In the genomic region with DNA sequence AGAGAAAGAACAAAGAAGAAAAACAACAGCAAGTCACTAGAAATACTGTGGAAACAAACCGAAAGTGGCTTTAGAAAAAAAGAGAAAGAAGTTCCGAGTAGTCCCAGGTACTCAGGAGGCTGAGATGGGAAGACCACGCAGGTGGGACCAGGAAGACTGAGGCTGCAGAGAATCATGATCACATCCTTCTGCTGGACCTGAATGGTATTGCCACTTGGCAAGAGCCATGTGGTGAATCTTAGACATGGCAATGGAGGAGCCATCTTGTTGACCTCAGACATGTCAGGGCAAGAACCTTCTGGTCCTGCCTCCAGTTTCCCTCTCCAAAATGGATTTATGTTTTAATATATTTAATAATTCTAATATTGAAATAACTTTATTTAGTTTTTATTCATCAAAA, we compare ENCODE assay signal across 20 cellular contexts. TPM values are rescaled to one million over a fixed set of nuclear protein-coding genes. Genes with fewer than 3 reads are reported as not detected.
DNase-seq lines count a peak whose midpoint lies in the region; ATAC-seq and TF ChIP-seq lines count a peak whose summit lies in the region.
"Had no signal": no experiment of that assay in that cellular context is flagged by ENCODE, and none has a peak within 500 bp of the region (broad histone marks: within the 10 kb centered on the region; RNA-seq: fewer than 3 reads in every experiment).

No MANE protein-coding gene starts in this region.

- H3K56ac ChIP-seq in IMR-90 (ENCODE audit: extremely low read depth, insufficient read depth, low read length) = no peak overlapping the region
- no peak overlapping the region for H3K56ac ChIP-seq in mesendoderm (ENCODE audit: low read length)

- H3K18ac ChIP-seq in IMR-90 (ENCODE audit: low read depth, low read length) (no peak overlapping the region), mesendoderm (ENCODE audit: low read length) (no peak overlapping the region)

- H3K4me1 ChIP-seq in mammary epithelial cell (ENCODE audit: insufficient read depth, low read length) (no peaks in the 10 kb centered on the region), IMR-90 (ENCODE audit: control insufficient read depth, insufficient read depth, low read length) (no peaks in the 10 kb centered on the region), mesendoderm (ENCODE audit: control insufficient read depth, low read depth, low read length) (no peaks in the 10 kb centered on the region)

- H3K27me3 ChIP-seq in mammary epithelial cell (ENCODE audit: insufficient read depth, low read length) (no peaks in the 10 kb centered on the region), IMR-90 (ENCODE audit: control insufficient read depth, insufficient read depth, low read length) (no peaks in the 10 kb centered on the region), mesendoderm (ENCODE audit: insufficient read depth, low read length, poor library complexity) (no peaks in the 10 kb centered on the region)

- H2AK5ac ChIP-seq in IMR-90 (ENCODE audit: low read depth, low read length) = no peak overlapping the region
- H2AK5ac ChIP-seq in mesendoderm (ENCODE audit: low read length) = no peak overlapping the region

- no peak overlapping the region for H3K4me2 ChIP-seq in mammary epithelial cell (ENCODE audit: insufficient read depth, low read depth, low read length)
- no peak overlapping the region for H3K4me2 ChIP-seq in IMR-90 (ENCODE audit: low read depth, low read length)
- no peak overlapping the region for H3K4me2 ChIP-seq in mesendoderm (ENCODE audit: low read length)
- H3K4me2 ChIP-seq: SK-N-SH had no signal

- dilution Hi-C loops in mammary epithelial cell (cut with HindIII; ENCODE audit: low sequenced_read_pairs) (no loop called here), IMR-90 (cut with HindIII; ENCODE audit: low sequenced_read_pairs, unreplicated experiment) (no loop called here)

- TF ChIP-seq CTCF in mammary epithelial cell (conservative IDR thresholded peaks at IDR 0.05 in 1 of 2, IDR thresholded peaks at IDR 0.05 in 1 of 2; ENCODE audit: extremely low read depth in 1 of 2, insufficient read depth in 1 of 2, low read depth in 1 of 2, low read length in 2 of 2) (no peak), MCF 10A (IDR thresholded peaks at IDR 0.05; ENCODE audit: unreplicated experiment) (no peak), IMR-90 (conservative IDR thresholded peaks at IDR 0.05; ENCODE audit: low read depth, low read length) (no peak), WTC11 (IDR thresholded peaks at IDR 0.05) (no peak)

- peak overlapping the region; percentile 58 for H2AFZ ChIP-seq in mammary epithelial cell (ENCODE audit: low read depth, low read length)
- peak overlapping the region; percentile 70 for H2AFZ ChIP-seq in IMR-90 (replicated peaks; ENCODE audit: low read length, poor library complexity)

- H3K36me3 ChIP-seq in mammary epithelial cell (ENCODE audit: insufficient read depth, low read length) (no peaks in the 10 kb centered on the region), IMR-90 (ENCODE audit: control insufficient read depth, insufficient read depth, low read length) (no peaks in the 10 kb centered on the region), mesendoderm (ENCODE audit: control insufficient read depth, insufficient read depth, low read length) (no peaks in the 10 kb centered on the region)

- H4K20me1 ChIP-seq in mammary epithelial cell (ENCODE audit: insufficient read depth, low read length) (no peaks in the 10 kb centered on the region), IMR-90 (ENCODE audit: insufficient read depth, low read length) (no peaks in the 10 kb centered on the region)

- H2BK5ac ChIP-seq in IMR-90 (ENCODE audit: low read depth, low read length, poor library complexity, severe bottlenecking) (no peak overlapping the region), mesendoderm (ENCODE audit: low read length) (no peak overlapping the region)

- H3K4ac ChIP-seq in IMR-90 (ENCODE audit: low read depth, low read length) (no peak overlapping the region), mesendoderm (ENCODE audit: low read depth, low read length) (no peak overlapping the region)

- POLR2A ChIA-PET in MCF 10A (lab: Yijun Ruan, JAX) (no interaction called here), IMR-90 (lab: Charles Lee; ENCODE audit: unreplicated experiment) (no interaction called here), WTC11 (lab: Charles Lee) (interaction anchor here (0.5 kb wide), 1 partner anchor 14 kb away, joined by 4 read pairs; no protein-coding TSS in a partner anchor)

- H3K14ac ChIP-seq in IMR-90 (replicated peaks; ENCODE audit: low read depth, low read length) = no peak overlapping the region

- 87% methylated on average over 3 of the region's 3 CpGs for WGBS in mammary epithelial cell (ENCODE audit: low coverage, missing lambda C conversion rate)
- WGBS in IMR-90 (ENCODE audit: extremely low coverage in 2 of 2, insufficient read length in 1 of 2), 2 experiments = 80% methylated on average over 1 of the region's 3 CpGs; no CpG with 5 or more reads in 1 of the 2 experiments
- no CpG with 5 or more reads among the region's 3 CpGs for WGBS in mesendoderm (ENCODE audit: extremely low coverage, insufficient coverage, low lambda C conversion rate)

- H3K27ac Mint-ChIP-seq in MCF 10A (ENCODE audit: low read depth, unreplicated experiment) = no peak overlapping the region
- H3K27ac Mint-ChIP-seq in WTC11 = no peak overlapping the region
- H3K27ac Mint-ChIP-seq: CD4-positive, CD25-positive, alpha-beta regulatory T cell; IgD-negative memory B cell; T-cell; T-helper 2 cell treated with Interferon-gamma antibody and Interleukin-4, amounts not matched to agents 5 μg/mL and 100 μg/mL, for 36 hours had no signal

- H3K27me3 Mint-ChIP-seq in MCF 10A (ENCODE audit: insufficient read depth, unreplicated experiment) (no peaks in the 10 kb centered on the region), WTC11 (ENCODE audit: low read depth) (no peaks in the 10 kb centered on the region)
- H3K27me3 Mint-ChIP-seq: IgD-negative memory B cell, T-cell had no signal

- H2AK9ac ChIP-seq in IMR-90 (replicated peaks; ENCODE audit: low read depth, low read length, poor library complexity) = no peak overlapping the region

- CTCF ChIA-PET in mammary epithelial cell (lab: Charles Lee; ENCODE audit: low non-redundant PET) = no interaction called here
- CTCF ChIA-PET in MCF 10A (lab: Yijun Ruan, JAX) = no interaction called here
- CTCF ChIA-PET in IMR-90 (lab: Yijun Ruan, JAX) = no interaction called here
- CTCF ChIA-PET in WTC11 (lab: Charles Lee) = no interaction called here

- in situ Hi-C loops in mammary epithelial cell (cut with MboI; ENCODE audit: low sequenced_read_pairs in 2 of 2) (no loop called here), IMR-90 (cut with MboI; ENCODE audit: low sequenced_read_pairs) (no loop called here)

- H3K36me3 Mint-ChIP-seq in MCF 10A (ENCODE audit: insufficient read depth, unreplicated experiment) = no peaks in the 10 kb centered on the region
- H3K36me3 Mint-ChIP-seq in WTC11 = peaks cover 42% of the 10 kb centered on the region
- H3K36me3 Mint-ChIP-seq: CD4-positive, CD25-positive, alpha-beta regulatory T cell had no signal

- H3K23ac ChIP-seq in IMR-90 (ENCODE audit: low read depth, low read length) = no peak overlapping the region
- H3K23ac ChIP-seq in mesendoderm (ENCODE audit: low read length) = no peak overlapping the region

- H3K79me1 ChIP-seq in IMR-90 (ENCODE audit: low read depth in 1 of 2, low read length in 2 of 2) = no peaks in the 10 kb centered on the region
- no peaks in the 10 kb centered on the region for H3K79me1 ChIP-seq in mesendoderm (ENCODE audit: low read length)

- H3K4me1 Mint-ChIP-seq in MCF 10A (ENCODE audit: insufficient read depth, unreplicated experiment) = no peaks in the 10 kb centered on the region
- no peaks in the 10 kb centered on the region for H3K4me1 Mint-ChIP-seq in WTC11

- no peaks in the 10 kb centered on the region for H3K9me1 ChIP-seq in IMR-90 (ENCODE audit: insufficient read depth, low read length)

- H3K9me3 ChIP-seq in mammary epithelial cell (replicated peaks; ENCODE audit: insufficient read depth, low read length) (no peaks in the 10 kb centered on the region), IMR-90 (ENCODE audit: control insufficient read depth, insufficient read depth, low read length) (peaks cover 5% of the 10 kb centered on the region; the same call in 1 of the 2 replicates)
- H3K9me3 ChIP-seq: SK-N-SH had no signal

- H3K4me3 Mint-ChIP-seq in MCF 10A (ENCODE audit: unreplicated experiment) (no peak overlapping the region), WTC11 (no peak overlapping the region)
- H3K4me3 Mint-ChIP-seq: CD4-positive, CD25-positive, alpha-beta regulatory T cell; IgD-negative memory B cell; T-cell; T-helper 2 cell treated with Interferon-gamma antibody and Interleukin-4, amounts not matched to agents 5 μg/mL and 100 μg/mL, for 36 hours had no signal

- H2BK15ac ChIP-seq in IMR-90 (ENCODE audit: low read depth, low read length) (no peak overlapping the region), mesendoderm (replicated peaks; ENCODE audit: low read depth) (no peak overlapping the region)

- intact Hi-C loops in mammary epithelial cell (cut with micrococcal nuclease) (no loop called here), MCF 10A (cut with micrococcal nuclease) (no loop called here), IMR-90 (cut with micrococcal nuclease) (no loop called here)

- H4K91ac ChIP-seq in IMR-90 (ENCODE audit: insufficient read depth, low read depth, low read length) = no peak overlapping the region

- DNase-seq in mammary epithelial cell (no peak), MCF 10A (ENCODE audit: unreplicated experiment) (no peak), IMR-90 (no peak), WTC11 (ENCODE audit: low spot score) (no peak), mesendoderm (peak; percentile 22)
- DNase-seq: CD4-positive, CD25-positive, alpha-beta regulatory T cell; COR-L47; GDM1; MV-4-11; NCI-H1694; NCI-H2081; PC-3; SIG-M5; SK-N-SH; T-cell had no signal

- H3K4me3 ChIP-seq in mammary epithelial cell (replicated peaks in 1 of 3; ENCODE audit: insufficient read depth in 1 of 3, low read depth in 2 of 3, low read length in 3 of 3) (no peak overlapping the region), IMR-90 (ENCODE audit: insufficient read depth, low read depth, low read length) (no peak overlapping the region), mesendoderm (ENCODE audit: low read length) (no peak overlapping the region)

- H3K27ac ChIP-seq in mammary epithelial cell (ENCODE audit: insufficient read depth, low read depth, low read length) = no peak overlapping the region
- H3K27ac ChIP-seq in IMR-90 (ENCODE audit: insufficient read depth, low read length) = no peak overlapping the region
- no peak overlapping the region for H3K27ac ChIP-seq in mesendoderm (ENCODE audit: low read depth, low read length)
- H3K27ac ChIP-seq: RWPE1 had no signal

- H4K8ac ChIP-seq in IMR-90 (ENCODE audit: low read depth in 2 of 2, low read length in 2 of 2) = no peak overlapping the region
- no peak overlapping the region for H4K8ac ChIP-seq in mesendoderm (ENCODE audit: low read depth, low read length)

- TF ChIP-seq POLR2A in IMR-90 (IDR thresholded peaks at IDR 0.05; ENCODE audit: low read depth, low read length) = no peak

- peaks cover 42% of the 10 kb centered on the region for H3K9me3 Mint-ChIP-seq in MCF 10A (ENCODE audit: unreplicated experiment)
- H3K9me3 Mint-ChIP-seq in WTC11 = peaks cover 65% of the 10 kb centered on the region

- H3K79me2 ChIP-seq in mammary epithelial cell (ENCODE audit: insufficient read depth, low read length) (no peaks in the 10 kb centered on the region), mesendoderm (ENCODE audit: control insufficient read depth, insufficient read depth, low read length) (no peaks in the 10 kb centered on the region)

- H2BK120ac ChIP-seq in IMR-90 (ENCODE audit: low read depth, low read length) (no peak overlapping the region), mesendoderm (ENCODE audit: low read depth, low read length) (no peak overlapping the region)

- ATAC-seq in IMR-90 (ENCODE audit: low read depth) = no peak
- ATAC-seq in WTC11 = no peak
- no peak for ATAC-seq in HG03354 (IDR thresholded peaks at IDR 0.05; ENCODE audit: poor library complexity, severe bottlenecking, unreplicated experiment)
- ATAC-seq in HG02852 (IDR thresholded peaks at IDR 0.05; ENCODE audit: unreplicated experiment) = no peak
- ATAC-seq: PC-3, T-cell had no signal

- H4K5ac ChIP-seq in IMR-90 (ENCODE audit: low read depth, low read length) (no peak overlapping the region), mesendoderm (ENCODE audit: low read length) (no peak overlapping the region)

- H2BK20ac ChIP-seq in IMR-90 (ENCODE audit: low read depth, low read length) = no peak overlapping the region

- no peak for TF ChIP-seq RAD21 in IMR-90 (IDR thresholded peaks at IDR 0.05; ENCODE audit: low read length)

- BruUV-seq in mammary epithelial cell (replicated peaks; lab: Mats Ljungman, UMichigan) (no TSS peak), MCF 10A (replicated peaks; lab: Mats Ljungman, UMichigan) (no TSS peak), IMR-90 (replicated peaks; lab: Mats Ljungman, UMichigan) (no TSS peak)

- no peak overlapping the region for H3K9ac ChIP-seq in mammary epithelial cell (ENCODE audit: insufficient read depth, low read length)
- H3K9ac ChIP-seq in IMR-90 (ENCODE audit: low read depth, low read length) = no peak overlapping the region
- no peak overlapping the region for H3K9ac ChIP-seq in mesendoderm (ENCODE audit: low read length)
- H3K9ac ChIP-seq: SK-N-SH had no signal

RNA-seq across cellular contexts. Expression of a gene that starts 37.4 kb away (rescaled TPM):
- total RNA-seq in mammary epithelial cell = 10 to 100 TPM in 1 of 2 donors, 1 to 10 TPM in 1; 8.3 to 10.3 TPM
- 4.0 TPM for polyA plus RNA-seq in mammary epithelial cell
- polyA minus RNA-seq in mammary epithelial cell = 17.9 TPM
- total RNA-seq in MCF 10A (2022) = 5.3 and 6.9 TPM in 2 replicates
- total RNA-seq in IMR-90 (2012; rRNA removed) = 18.3 and 20.1 TPM in 2 replicates
- polyA plus RNA-seq in IMR-90 (2012; rRNA removed) = 1.0 and 1.8 TPM in 2 replicates
- 0.56 and 0.57 TPM in 2 replicates for polyA plus RNA-seq in IMR-90 (2012; cell fraction: cytosol; rRNA removed)
- polyA plus RNA-seq in IMR-90 (2012; cell fraction: nucleus; rRNA removed; ENCODE audit: low replicate concordance) = 0.13 and 0.91 TPM in 2 replicates
- total RNA-seq in WTC11 (2021) = 47.9 to 59.0 TPM (median 48.2 TPM) in 3 replicates
- 31.5 TPM for polyA plus RNA-seq in mesendoderm (2013, experiment 1 of 2)
- 31.1 TPM for polyA plus RNA-seq in mesendoderm (2013, experiment 2 of 2)
